Comparison of ENCODE assay signal across 1 cellular context in the genomic region with DNA sequence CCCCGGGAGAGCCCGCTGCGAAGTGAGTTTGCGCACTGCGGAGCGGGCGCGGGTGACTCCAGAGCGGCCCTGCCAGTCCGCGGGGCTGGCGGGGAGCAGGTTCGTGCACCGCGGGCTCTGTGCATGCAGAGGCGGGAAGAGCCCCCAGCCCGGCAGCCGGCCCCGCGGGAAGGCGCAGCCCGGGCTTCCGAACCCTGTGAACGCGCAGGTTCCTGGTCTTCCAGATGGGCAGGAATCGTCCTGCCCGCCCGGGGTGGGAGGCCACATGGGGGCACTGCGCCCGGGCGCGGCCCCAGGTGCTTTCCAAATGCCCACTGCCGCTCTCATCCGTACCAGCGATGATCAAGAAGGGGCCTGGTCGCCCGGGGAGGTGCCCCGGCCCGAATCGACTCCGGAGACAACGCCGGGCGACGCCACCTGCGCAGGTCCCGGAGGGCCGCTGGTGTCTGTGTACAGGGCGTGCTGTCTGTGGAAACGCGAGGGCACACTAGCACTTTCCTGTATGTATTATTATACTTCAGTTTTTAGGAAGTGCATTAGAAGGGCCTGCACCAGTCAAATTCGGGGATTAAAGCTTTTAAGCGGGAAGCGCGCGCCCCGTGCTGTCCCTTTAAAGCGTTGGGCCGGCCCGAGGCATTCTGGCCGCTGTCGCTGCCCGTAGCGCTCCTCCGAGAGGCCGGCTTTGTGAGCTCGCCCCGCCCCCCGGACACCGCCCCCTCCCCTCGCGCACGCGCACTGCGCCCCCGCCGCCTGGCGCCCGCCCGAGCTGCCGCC.
TF ChIP-seq lines count a peak whose summit lies in the region.

A gene (plus strand): TSS at position 740 of the 774 bp plus-strand sequence. CDS start 3,796 bp downstream, outside the sequence.

TF ChIP-seq in GM12878, 131 proteins besides CTCF, POLR2A, EP300 and RAD21 (continued from another document and continues in another):
- TF ChIP-seq, protein P1, sequence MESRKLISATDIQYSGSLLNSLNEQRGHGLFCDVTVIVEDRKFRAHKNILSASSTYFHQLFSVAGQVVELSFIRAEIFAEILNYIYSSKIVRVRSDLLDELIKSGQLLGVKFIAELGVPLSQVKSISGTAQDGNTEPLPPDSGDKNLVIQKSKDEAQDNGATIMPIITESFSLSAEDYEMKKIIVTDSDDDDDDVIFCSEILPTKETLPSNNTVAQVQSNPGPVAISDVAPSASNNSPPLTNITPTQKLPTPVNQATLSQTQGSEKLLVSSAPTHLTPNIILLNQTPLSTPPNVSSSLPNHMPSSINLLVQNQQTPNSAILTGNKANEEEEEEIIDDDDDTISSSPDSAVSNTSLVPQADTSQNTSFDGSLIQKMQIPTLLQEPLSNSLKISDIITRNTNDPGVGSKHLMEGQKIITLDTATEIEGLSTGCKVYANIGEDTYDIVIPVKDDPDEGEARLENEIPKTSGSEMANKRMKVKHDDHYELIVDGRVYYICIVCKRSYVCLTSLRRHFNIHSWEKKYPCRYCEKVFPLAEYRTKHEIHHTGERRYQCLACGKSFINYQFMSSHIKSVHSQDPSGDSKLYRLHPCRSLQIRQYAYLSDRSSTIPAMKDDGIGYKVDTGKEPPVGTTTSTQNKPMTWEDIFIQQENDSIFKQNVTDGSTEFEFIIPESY (IDR thresholded peaks at IDR 0.05) = no peak
- peak; percentile 46 for TF ChIP-seq NRF1 (conservative IDR thresholded peaks at IDR 0.05; ENCODE audit: low read depth, low read length)
- TF ChIP-seq EZH2 (IDR thresholded peaks at IDR 0.05; ENCODE audit: borderline replicate concordance, control insufficient read depth, low read depth, low read length) = no peak
- peak; percentile 35 for TF ChIP-seq RELA (IDR thresholded peaks at IDR 0.05; ENCODE audit: borderline replicate concordance, partially characterized antibody)
- no peak for TF ChIP-seq CREB1 (IDR thresholded peaks at IDR 0.05; ENCODE audit: low read depth)
- TF ChIP-seq, protein P2, sequence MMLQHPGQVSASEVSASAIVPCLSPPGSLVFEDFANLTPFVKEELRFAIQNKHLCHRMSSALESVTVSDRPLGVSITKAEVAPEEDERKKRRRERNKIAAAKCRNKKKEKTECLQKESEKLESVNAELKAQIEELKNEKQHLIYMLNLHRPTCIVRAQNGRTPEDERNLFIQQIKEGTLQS (IDR thresholded peaks at IDR 0.05; ENCODE audit: borderline replicate concordance, extremely low read depth, low read depth, low read length) = no peak
- TF ChIP-seq ZNF207 (IDR thresholded peaks at IDR 0.05; ENCODE audit: borderline replicate concordance) = peak; percentile 93
- TF ChIP-seq, protein P3, sequence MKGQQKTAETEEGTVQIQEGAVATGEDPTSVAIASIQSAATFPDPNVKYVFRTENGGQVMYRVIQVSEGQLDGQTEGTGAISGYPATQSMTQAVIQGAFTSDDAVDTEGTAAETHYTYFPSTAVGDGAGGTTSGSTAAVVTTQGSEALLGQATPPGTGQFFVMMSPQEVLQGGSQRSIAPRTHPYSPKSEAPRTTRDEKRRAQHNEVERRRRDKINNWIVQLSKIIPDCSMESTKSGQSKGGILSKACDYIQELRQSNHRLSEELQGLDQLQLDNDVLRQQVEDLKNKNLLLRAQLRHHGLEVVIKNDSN (IDR thresholded peaks at IDR 0.05; ENCODE audit: borderline replicate concordance, extremely low read length, insufficient read depth, low read depth, low read length) = no peak
- no peak for TF ChIP-seq FOS (IDR thresholded peaks at IDR 0.05; ENCODE audit: borderline replicate concordance, extremely low read depth, insufficient read length)
- peak; percentile 97; the same call in 1 of the 2 replicates for TF ChIP-seq RB1 (IDR thresholded peaks at IDR 0.05; ENCODE audit: borderline replicate concordance)
- TF ChIP-seq ZNF274 (IDR thresholded peaks at IDR 0.05; ENCODE audit: insufficient read depth, insufficient read length) = no peak
- 0 out of 2 replicates have a peak, but pooled peaks have one; percentile 6 for TF ChIP-seq YY1 (IDR thresholded peaks at IDR 0.05; ENCODE audit: low read depth, low read length)
- no peak for TF ChIP-seq CBX5 (IDR thresholded peaks at IDR 0.05; ENCODE audit: low read depth)
- TF ChIP-seq PML (IDR thresholded peaks at IDR 0.05; ENCODE audit: low read length) = 0 out of 2 replicates have a peak, but pooled peaks have one; percentile 35
- no peak for TF ChIP-seq NFXL1 (IDR thresholded peaks at IDR 0.05; ENCODE audit: borderline replicate concordance)
- TF ChIP-seq, protein P4, sequence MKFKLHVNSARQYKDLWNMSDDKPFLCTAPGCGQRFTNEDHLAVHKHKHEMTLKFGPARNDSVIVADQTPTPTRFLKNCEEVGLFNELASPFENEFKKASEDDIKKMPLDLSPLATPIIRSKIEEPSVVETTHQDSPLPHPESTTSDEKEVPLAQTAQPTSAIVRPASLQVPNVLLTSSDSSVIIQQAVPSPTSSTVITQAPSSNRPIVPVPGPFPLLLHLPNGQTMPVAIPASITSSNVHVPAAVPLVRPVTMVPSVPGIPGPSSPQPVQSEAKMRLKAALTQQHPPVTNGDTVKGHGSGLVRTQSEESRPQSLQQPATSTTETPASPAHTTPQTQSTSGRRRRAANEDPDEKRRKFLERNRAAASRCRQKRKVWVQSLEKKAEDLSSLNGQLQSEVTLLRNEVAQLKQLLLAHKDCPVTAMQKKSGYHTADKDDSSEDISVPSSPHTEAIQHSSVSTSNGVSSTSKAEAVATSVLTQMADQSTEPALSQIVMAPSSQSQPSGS (IDR thresholded peaks at IDR 0.05; ENCODE audit: low read length) = no peak
- TF ChIP-seq SP1 (IDR thresholded peaks at IDR 0.05; ENCODE audit: low read depth, low read length) = peak; percentile 69
- peak; percentile 43; the same call in 1 of the 2 replicates for TF ChIP-seq STAT1 (conservative IDR thresholded peaks at IDR 0.05)
- TF ChIP-seq JUND (IDR thresholded peaks at IDR 0.05; ENCODE audit: low read depth, low read length) = peak; percentile 66; the same call in 1 of the 2 replicates
- no peak for TF ChIP-seq ZBED1 (IDR thresholded peaks at IDR 0.05; ENCODE audit: borderline replicate concordance)
- TF ChIP-seq, protein P5, sequence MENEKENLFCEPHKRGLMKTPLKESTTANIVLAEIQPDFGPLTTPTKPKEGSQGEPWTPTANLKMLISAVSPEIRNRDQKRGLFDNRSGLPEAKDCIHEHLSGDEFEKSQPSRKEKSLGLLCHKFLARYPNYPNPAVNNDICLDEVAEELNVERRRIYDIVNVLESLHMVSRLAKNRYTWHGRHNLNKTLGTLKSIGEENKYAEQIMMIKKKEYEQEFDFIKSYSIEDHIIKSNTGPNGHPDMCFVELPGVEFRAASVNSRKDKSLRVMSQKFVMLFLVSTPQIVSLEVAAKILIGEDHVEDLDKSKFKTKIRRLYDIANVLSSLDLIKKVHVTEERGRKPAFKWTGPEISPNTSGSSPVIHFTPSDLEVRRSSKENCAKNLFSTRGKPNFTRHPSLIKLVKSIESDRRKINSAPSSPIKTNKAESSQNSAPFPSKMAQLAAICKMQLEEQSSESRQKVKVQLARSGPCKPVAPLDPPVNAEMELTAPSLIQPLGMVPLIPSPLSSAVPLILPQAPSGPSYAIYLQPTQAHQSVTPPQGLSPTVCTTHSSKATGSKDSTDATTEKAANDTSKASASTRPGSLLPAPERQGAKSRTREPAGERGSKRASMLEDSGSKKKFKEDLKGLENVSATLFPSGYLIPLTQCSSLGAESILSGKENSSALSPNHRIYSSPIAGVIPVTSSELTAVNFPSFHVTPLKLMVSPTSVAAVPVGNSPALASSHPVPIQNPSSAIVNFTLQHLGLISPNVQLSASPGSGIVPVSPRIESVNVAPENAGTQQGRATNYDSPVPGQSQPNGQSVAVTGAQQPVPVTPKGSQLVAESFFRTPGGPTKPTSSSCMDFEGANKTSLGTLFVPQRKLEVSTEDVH (IDR thresholded peaks at IDR 0.05; ENCODE audit: low read depth, partially characterized antibody) = no peak
- TF ChIP-seq, protein P6, sequence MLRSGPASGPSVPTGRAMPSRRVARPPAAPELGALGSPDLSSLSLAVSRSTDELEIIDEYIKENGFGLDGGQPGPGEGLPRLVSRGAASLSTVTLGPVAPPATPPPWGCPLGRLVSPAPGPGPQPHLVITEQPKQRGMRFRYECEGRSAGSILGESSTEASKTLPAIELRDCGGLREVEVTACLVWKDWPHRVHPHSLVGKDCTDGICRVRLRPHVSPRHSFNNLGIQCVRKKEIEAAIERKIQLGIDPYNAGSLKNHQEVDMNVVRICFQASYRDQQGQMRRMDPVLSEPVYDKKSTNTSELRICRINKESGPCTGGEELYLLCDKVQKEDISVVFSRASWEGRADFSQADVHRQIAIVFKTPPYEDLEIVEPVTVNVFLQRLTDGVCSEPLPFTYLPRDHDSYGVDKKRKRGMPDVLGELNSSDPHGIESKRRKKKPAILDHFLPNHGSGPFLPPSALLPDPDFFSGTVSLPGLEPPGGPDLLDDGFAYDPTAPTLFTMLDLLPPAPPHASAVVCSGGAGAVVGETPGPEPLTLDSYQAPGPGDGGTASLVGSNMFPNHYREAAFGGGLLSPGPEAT (IDR thresholded peaks at IDR 0.05; ENCODE audit: low read depth) = peak; percentile 98
- TF ChIP-seq ZNF384 (IDR thresholded peaks at IDR 0.05; ENCODE audit: borderline replicate concordance, low read depth, low read length) = no peak
- no peak for TF ChIP-seq IRF4 (IDR thresholded peaks at IDR 0.05; ENCODE audit: low read depth, low read length)
- TF ChIP-seq TCF12 (IDR thresholded peaks at IDR 0.05; ENCODE audit: low read depth, low read length) = no peak
- TF ChIP-seq MTA3 (IDR thresholded peaks at IDR 0.05; ENCODE audit: borderline replicate concordance, low read length) = no peak
- TF ChIP-seq, protein P7, sequence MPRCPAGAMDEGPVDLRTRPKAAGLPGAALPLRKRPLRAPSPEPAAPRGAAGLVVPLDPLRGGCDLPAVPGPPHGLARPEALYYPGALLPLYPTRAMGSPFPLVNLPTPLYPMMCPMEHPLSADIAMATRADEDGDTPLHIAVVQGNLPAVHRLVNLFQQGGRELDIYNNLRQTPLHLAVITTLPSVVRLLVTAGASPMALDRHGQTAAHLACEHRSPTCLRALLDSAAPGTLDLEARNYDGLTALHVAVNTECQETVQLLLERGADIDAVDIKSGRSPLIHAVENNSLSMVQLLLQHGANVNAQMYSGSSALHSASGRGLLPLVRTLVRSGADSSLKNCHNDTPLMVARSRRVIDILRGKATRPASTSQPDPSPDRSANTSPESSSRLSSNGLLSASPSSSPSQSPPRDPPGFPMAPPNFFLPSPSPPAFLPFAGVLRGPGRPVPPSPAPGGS (IDR thresholded peaks at IDR 0.05; ENCODE audit: borderline replicate concordance, insufficient read depth, low read depth, low read length, poor library complexity, severe bottlenecking) = no peak
- TF ChIP-seq, protein P8, sequence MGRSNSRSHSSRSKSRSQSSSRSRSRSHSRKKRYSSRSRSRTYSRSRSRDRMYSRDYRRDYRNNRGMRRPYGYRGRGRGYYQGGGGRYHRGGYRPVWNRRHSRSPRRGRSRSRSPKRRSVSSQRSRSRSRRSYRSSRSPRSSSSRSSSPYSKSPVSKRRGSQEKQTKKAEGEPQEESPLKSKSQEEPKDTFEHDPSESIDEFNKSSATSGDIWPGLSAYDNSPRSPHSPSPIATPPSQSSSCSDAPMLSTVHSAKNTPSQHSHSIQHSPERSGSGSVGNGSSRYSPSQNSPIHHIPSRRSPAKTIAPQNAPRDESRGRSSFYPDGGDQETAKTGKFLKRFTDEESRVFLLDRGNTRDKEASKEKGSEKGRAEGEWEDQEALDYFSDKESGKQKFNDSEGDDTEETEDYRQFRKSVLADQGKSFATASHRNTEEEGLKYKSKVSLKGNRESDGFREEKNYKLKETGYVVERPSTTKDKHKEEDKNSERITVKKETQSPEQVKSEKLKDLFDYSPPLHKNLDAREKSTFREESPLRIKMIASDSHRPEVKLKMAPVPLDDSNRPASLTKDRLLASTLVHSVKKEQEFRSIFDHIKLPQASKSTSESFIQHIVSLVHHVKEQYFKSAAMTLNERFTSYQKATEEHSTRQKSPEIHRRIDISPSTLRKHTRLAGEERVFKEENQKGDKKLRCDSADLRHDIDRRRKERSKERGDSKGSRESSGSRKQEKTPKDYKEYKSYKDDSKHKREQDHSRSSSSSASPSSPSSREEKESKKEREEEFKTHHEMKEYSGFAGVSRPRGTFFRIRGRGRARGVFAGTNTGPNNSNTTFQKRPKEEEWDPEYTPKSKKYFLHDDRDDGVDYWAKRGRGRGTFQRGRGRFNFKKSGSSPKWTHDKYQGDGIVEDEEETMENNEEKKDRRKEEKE (IDR thresholded peaks at IDR 0.05) = peak; percentile 75
- TF ChIP-seq, protein P9, sequence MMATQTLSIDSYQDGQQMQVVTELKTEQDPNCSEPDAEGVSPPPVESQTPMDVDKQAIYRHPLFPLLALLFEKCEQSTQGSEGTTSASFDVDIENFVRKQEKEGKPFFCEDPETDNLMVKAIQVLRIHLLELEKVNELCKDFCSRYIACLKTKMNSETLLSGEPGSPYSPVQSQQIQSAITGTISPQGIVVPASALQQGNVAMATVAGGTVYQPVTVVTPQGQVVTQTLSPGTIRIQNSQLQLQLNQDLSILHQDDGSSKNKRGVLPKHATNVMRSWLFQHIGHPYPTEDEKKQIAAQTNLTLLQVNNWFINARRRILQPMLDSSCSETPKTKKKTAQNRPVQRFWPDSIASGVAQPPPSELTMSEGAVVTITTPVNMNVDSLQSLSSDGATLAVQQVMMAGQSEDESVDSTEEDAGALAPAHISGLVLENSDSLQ (IDR thresholded peaks at IDR 0.05) = no peak
- no peak for TF ChIP-seq GABPA (IDR thresholded peaks at IDR 0.05; ENCODE audit: low read depth)
- TF ChIP-seq BMI1 (IDR thresholded peaks at IDR 0.05; ENCODE audit: borderline replicate concordance) = no peak
- TF ChIP-seq HDGF (IDR thresholded peaks at IDR 0.05) = no peak
- no peak for TF ChIP-seq SREBF2 (IDR thresholded peaks at IDR 0.05; ENCODE audit: low read length)
- TF ChIP-seq ZSCAN29 (IDR thresholded peaks at IDR 0.05) = no peak
- TF ChIP-seq EGR1 (IDR thresholded peaks at IDR 0.05; ENCODE audit: borderline replicate concordance in 1 of 2, low read depth in 2 of 2, low read length in 2 of 2) = peak in 1 of 2 experiments; percentile 47; a peak in 1 of 3 replicates
- TF ChIP-seq TAF1 (IDR thresholded peaks at IDR 0.05; ENCODE audit: borderline replicate concordance, low read depth, low read length) = no peak
- TF ChIP-seq, protein P10, sequence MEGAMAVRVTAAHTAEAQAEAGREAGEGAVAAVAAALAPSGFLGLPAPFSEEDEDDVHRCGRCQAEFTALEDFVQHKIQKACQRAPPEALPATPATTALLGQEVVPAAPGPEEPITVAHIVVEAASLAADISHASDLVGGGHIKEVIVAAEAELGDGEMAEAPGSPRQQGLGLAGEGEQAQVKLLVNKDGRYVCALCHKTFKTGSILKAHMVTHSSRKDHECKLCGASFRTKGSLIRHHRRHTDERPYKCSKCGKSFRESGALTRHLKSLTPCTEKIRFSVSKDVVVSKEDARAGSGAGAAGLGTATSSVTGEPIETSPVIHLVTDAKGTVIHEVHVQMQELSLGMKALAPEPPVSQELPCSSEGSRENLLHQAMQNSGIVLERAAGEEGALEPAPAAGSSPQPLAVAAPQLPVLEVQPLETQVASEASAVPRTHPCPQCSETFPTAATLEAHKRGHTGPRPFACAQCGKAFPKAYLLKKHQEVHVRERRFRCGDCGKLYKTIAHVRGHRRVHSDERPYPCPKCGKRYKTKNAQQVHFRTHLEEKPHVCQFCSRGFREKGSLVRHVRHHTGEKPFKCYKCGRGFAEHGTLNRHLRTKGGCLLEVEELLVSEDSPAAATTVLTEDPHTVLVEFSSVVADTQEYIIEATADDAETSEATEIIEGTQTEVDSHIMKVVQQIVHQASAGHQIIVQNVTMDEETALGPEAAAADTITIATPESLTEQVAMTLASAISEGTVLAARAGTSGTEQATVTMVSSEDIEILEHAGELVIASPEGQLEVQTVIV (IDR thresholded peaks at IDR 0.05; ENCODE audit: borderline replicate concordance, partially characterized antibody) = peak; percentile 46
- no peak for TF ChIP-seq PAX5 (IDR thresholded peaks at IDR 0.05; ENCODE audit: borderline replicate concordance, low read depth, low read length)
- 0 out of 2 replicates have a peak, but pooled peaks have one; percentile 45 for TF ChIP-seq NR2F1 (conservative IDR thresholded peaks at IDR 0.05)
- TF ChIP-seq NR2C2 (IDR thresholded peaks at IDR 0.05; ENCODE audit: borderline replicate concordance, control insufficient read depth, insufficient read length, low read depth) = no peak
- no peak for TF ChIP-seq STAT3 (IDR thresholded peaks at IDR 0.05; ENCODE audit: low read depth, low read length)
